ENCODE assay signal across 1 cellular context in the genomic region with DNA sequence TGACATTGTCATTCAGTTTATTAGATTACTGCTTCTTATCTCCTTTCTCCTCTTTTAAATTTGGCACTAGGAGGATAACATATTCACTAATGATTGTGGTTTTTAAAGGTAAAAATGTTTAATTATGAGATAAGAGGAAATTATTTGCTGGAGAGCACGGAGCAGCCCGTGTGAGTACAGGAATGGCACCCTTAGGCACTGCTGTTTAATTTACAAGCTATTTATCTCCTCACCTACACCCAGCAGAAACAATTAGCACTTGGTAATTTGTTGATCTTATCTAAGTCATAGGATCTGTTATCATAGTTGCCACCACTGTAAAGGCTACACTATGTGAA.
TF ChIP-seq lines count a peak whose summit lies in the region.

No MANE protein-coding gene starts in this region.

TF ChIP-seq in HCT116, 20 proteins besides CTCF, POLR2A, EP300 and RAD21 (continued from another document):
- TF ChIP-seq, protein P1, sequence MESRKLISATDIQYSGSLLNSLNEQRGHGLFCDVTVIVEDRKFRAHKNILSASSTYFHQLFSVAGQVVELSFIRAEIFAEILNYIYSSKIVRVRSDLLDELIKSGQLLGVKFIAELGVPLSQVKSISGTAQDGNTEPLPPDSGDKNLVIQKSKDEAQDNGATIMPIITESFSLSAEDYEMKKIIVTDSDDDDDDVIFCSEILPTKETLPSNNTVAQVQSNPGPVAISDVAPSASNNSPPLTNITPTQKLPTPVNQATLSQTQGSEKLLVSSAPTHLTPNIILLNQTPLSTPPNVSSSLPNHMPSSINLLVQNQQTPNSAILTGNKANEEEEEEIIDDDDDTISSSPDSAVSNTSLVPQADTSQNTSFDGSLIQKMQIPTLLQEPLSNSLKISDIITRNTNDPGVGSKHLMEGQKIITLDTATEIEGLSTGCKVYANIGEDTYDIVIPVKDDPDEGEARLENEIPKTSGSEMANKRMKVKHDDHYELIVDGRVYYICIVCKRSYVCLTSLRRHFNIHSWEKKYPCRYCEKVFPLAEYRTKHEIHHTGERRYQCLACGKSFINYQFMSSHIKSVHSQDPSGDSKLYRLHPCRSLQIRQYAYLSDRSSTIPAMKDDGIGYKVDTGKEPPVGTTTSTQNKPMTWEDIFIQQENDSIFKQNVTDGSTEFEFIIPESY (IDR thresholded peaks at IDR 0.05; ENCODE audit: extremely low read depth, insufficient replicate concordance, low read length) = no peak
- TF ChIP-seq, protein P2, sequence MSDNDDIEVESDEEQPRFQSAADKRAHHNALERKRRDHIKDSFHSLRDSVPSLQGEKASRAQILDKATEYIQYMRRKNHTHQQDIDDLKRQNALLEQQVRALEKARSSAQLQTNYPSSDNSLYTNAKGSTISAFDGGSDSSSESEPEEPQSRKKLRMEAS (IDR thresholded peaks at IDR 0.05) = no peak
- no peak for TF ChIP-seq ZNF274 (IDR thresholded peaks at IDR 0.05; ENCODE audit: low read depth, low read length)
- TF ChIP-seq, protein P3, sequence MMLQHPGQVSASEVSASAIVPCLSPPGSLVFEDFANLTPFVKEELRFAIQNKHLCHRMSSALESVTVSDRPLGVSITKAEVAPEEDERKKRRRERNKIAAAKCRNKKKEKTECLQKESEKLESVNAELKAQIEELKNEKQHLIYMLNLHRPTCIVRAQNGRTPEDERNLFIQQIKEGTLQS (IDR thresholded peaks at IDR 0.05) = no peak
- no peak for TF ChIP-seq SRF (IDR thresholded peaks at IDR 0.05; ENCODE audit: low read depth)
- TF ChIP-seq JUND (IDR thresholded peaks at IDR 0.05) = no peak
- no peak for TF ChIP-seq YY1 (IDR thresholded peaks at IDR 0.05; ENCODE audit: extremely low read depth, insufficient replicate concordance, low read depth, low read length)
- TF ChIP-seq ELF1 (IDR thresholded peaks at IDR 0.05; ENCODE audit: borderline replicate concordance, low read depth) = no peak
- no peak for TF ChIP-seq ZFX (IDR thresholded peaks at IDR 0.05)
- TF ChIP-seq POLR2AphosphoS5 (IDR thresholded peaks at IDR 0.05; ENCODE audit: low read depth, low read length) = no peak
- TF ChIP-seq EZH2phosphoT487 (IDR thresholded peaks at IDR 0.05; ENCODE audit: borderline replicate concordance) = no peak
- no peak for TF ChIP-seq CEBPB (IDR thresholded peaks at IDR 0.05; ENCODE audit: low read depth)
- TF ChIP-seq SP1 (IDR thresholded peaks at IDR 0.05; ENCODE audit: low read depth) = no peak
- no peak for TF ChIP-seq EZH2 (IDR thresholded peaks at IDR 0.05)
- no peak for TF ChIP-seq SIN3A (IDR thresholded peaks at IDR 0.05; ENCODE audit: low read depth)
